ENCODE assay signal across 2 cellular contexts in the genomic region with DNA sequence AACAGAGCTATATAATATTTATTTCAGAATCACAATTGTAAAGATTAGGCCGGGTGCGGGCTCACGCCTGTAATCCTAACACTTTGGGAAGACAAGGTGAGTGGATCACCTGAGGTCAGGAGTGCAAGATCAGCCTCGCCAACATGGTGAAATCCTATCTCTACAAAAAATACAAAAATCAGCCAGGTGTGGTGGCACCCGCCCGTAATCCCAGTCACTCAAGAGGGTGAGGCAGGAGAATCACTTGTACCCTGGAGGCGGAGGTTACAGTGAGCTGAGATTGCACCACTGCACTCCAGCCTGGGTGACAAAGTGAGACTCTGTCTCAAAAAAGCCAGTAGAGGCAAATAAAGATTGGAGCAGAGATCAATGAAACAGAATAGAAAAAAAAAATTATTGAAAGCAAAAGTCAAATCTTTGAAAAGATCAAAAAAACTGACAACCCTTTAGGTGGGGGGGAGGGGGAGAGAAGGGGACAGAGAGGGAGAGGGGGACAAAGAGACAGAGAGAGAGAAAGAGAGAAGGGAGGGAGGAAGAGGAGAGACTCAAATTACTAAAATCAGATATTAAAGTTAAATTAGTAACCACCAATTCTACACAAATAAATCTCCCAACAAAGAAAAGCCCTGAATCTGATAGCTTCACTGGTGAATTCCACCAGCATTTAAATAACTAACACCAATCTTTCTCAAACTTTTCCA.
TF ChIP-seq lines count a peak whose summit lies in the region.

No MANE protein-coding gene starts in this region.

TF ChIP-seq in A549, 52 proteins besides CTCF, POLR2A, EP300 and RAD21 (continued from another document):
- TF ChIP-seq, protein P1, sequence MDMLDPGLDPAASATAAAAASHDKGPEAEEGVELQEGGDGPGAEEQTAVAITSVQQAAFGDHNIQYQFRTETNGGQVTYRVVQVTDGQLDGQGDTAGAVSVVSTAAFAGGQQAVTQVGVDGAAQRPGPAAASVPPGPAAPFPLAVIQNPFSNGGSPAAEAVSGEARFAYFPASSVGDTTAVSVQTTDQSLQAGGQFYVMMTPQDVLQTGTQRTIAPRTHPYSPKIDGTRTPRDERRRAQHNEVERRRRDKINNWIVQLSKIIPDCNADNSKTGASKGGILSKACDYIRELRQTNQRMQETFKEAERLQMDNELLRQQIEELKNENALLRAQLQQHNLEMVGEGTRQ (IDR thresholded peaks at IDR 0.05), result no peak
- TF ChIP-seq FOXS1 (CRISPR knock-in tag; IDR thresholded peaks at IDR 0.05), result no peak
- TF ChIP-seq HEYL (CRISPR knock-in tag; IDR thresholded peaks at IDR 0.05), result no peak
- TF ChIP-seq POLR2AphosphoS2 (conservative IDR thresholded peaks at IDR 0.05; ENCODE audit: low read length), result no peak
- no peak for TF ChIP-seq CBX8 (IDR thresholded peaks at IDR 0.05)
- TF ChIP-seq RFX5 (IDR thresholded peaks at IDR 0.05), result no peak
- TF ChIP-seq, protein P2, sequence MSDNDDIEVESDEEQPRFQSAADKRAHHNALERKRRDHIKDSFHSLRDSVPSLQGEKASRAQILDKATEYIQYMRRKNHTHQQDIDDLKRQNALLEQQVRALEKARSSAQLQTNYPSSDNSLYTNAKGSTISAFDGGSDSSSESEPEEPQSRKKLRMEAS (IDR thresholded peaks at IDR 0.05), result no peak
- no peak for TF ChIP-seq FOSL2 (IDR thresholded peaks at IDR 0.05)
- no peak for TF ChIP-seq FOSL2 (CRISPR knock-in tag; IDR thresholded peaks at IDR 0.05)
- TF ChIP-seq SMC3 (IDR thresholded peaks at IDR 0.05), result no peak

TF ChIP-seq in HCT116, 20 proteins besides CTCF, POLR2A, EP300 and RAD21 (continued from another document):
- TF ChIP-seq REST (IDR thresholded peaks at IDR 0.05; ENCODE audit: low read depth), result no peak
- TF ChIP-seq CEBPB (IDR thresholded peaks at IDR 0.05; ENCODE audit: low read depth), result no peak
- TF ChIP-seq JUND (IDR thresholded peaks at IDR 0.05), result no peak
- TF ChIP-seq EZH2 (IDR thresholded peaks at IDR 0.05), result no peak
- TF ChIP-seq EZH2phosphoT487 (IDR thresholded peaks at IDR 0.05; ENCODE audit: borderline replicate concordance), result no peak
- no peak for TF ChIP-seq EGR1 (IDR thresholded peaks at IDR 0.05; ENCODE audit: low read depth)
- no peak for TF ChIP-seq ELF1 (IDR thresholded peaks at IDR 0.05; ENCODE audit: borderline replicate concordance, low read depth)
- TF ChIP-seq SIN3A (IDR thresholded peaks at IDR 0.05; ENCODE audit: low read depth), result no peak
- TF ChIP-seq ATF3 (IDR thresholded peaks at IDR 0.05), result no peak
- TF ChIP-seq YY1 (IDR thresholded peaks at IDR 0.05; ENCODE audit: extremely low read depth, insufficient replicate concordance, low read depth, low read length), result no peak
- no peak for TF ChIP-seq ZBTB33 (IDR thresholded peaks at IDR 0.05; ENCODE audit: extremely low read depth, insufficient replicate concordance, low read length)
- TF ChIP-seq TCF7L2 (IDR thresholded peaks at IDR 0.05; ENCODE audit: borderline replicate concordance, extremely low read depth, insufficient read depth, insufficient read length), result no peak
- no peak for TF ChIP-seq SP1 (IDR thresholded peaks at IDR 0.05; ENCODE audit: low read depth)
